8 cellular contexts compared by ENCODE assay signal in the genomic region with DNA sequence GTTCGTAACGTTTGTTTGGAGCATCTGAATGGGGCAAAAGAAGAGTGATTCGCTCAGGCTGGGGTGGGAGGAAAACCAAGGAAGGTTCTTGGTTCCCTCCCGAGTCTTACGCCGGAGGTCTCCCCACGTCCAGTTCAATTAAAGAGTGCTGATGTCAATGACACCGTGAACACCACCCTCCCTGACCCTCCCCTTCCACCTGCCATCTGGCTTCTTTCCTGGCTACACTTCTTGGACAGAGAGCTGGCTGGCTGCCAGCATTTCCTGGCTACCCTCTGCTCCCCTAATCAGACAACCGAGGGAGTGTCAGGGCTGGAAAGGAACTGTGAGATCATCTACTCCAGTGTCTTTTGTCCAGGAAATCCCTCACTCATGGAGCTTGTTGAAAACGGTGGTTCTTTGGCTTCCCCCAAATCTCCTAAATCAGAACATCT. TPM values are rescaled to one million over a fixed set of nuclear protein-coding genes. Genes with fewer than 3 reads are reported as not detected.
DNase-seq lines count a peak whose midpoint lies in the region; ATAC-seq and TF ChIP-seq lines count a peak whose summit lies in the region.

No MANE protein-coding gene starts in this region.

- H3K36me3 Mint-ChIP-seq in WTC11 = no peaks in the 10 kb centered on the region

- H3K4me3 Mint-ChIP-seq in WTC11 = peak overlapping the region; percentile 39

- POLR2A ChIA-PET in WTC11 (lab: Charles Lee) = no interaction called here

- H3K9me3 Mint-ChIP-seq in WTC11 = no peaks in the 10 kb centered on the region

- H3K27ac Mint-ChIP-seq in WTC11 = no peak overlapping the region

- peak; percentile 26 for DNase-seq in NCI-H2196 (lab: John Stamatoyannopoulos, UW; ENCODE audit: unreplicated experiment)
- no peak for DNase-seq in NCI-H2196 treated with DMSO at 0.1 percent for 48 hours (lab: John Stamatoyannopoulos, UW; ENCODE audit: unreplicated experiment)
- DNase-seq in WTC11 (ENCODE audit: low spot score) = no peak
- DNase-seq in left colon = peak; percentile 85 to 87
- no peak for DNase-seq in SKM-1 (lab: John Stamatoyannopoulos, UW; ENCODE audit: unreplicated experiment)
- no peak for DNase-seq in GDM1 (lab: John Stamatoyannopoulos, UW)
- DNase-seq in NK-92 (lab: John Stamatoyannopoulos, UW; ENCODE audit: unreplicated experiment) = no peak

- CTCF ChIA-PET in WTC11 (lab: Charles Lee) = interaction anchor here (0.8 to 3.7 kb wide), 24 partner anchors 10 to 902 kb away, joined by 3 to 62 read pairs (median 4); partner anchors contain the start of genes FRA10AC1 and MYOF

- 0 out of 2 replicates have a peak, but pooled peaks cover 2% of the 10 kb centered on the region for H3K4me1 Mint-ChIP-seq in WTC11

- ATAC-seq in WTC11 (peak; percentile 60), left colon (peak; percentile 91), HG02623 (IDR thresholded peaks at IDR 0.05; ENCODE audit: unreplicated experiment) (no peak)

- peaks cover 36% of the 10 kb centered on the region for H3K27me3 Mint-ChIP-seq in WTC11 (ENCODE audit: low read depth)

- intact Hi-C loops in left colon (cut with DNase I, micrococcal nuclease) = no loop called here

- no peak for TF ChIP-seq CTCF in WTC11 (IDR thresholded peaks at IDR 0.05)

TF ChIP-seq in WTC11, 78 proteins besides CTCF, POLR2A, EP300 and RAD21:
- TF ChIP-seq FOXJ3 (CRISPR knock-in tag; IDR thresholded peaks at IDR 0.05; ENCODE audit: borderline replicate concordance) (no peak), JAZF1 (CRISPR knock-in tag; IDR thresholded peaks at IDR 0.05) (no peak)

RNA-seq across cellular contexts. Expression of gene FFAR4, which starts 24.1 kb away (rescaled TPM):
- total RNA-seq in WTC11 (2021) = 0.07 to 0.15 TPM in 2 of 3 replicates, not detected in the other
- total RNA-seq in left colon = 10 to 100 TPM; 36.9 to 44.4 TPM

RNA-seq across cellular contexts. Expression of gene CEP55, which starts 46.0 kb away (rescaled TPM):
- total RNA-seq in WTC11 (2021) (15.7 to 17.3 TPM (median 15.8 TPM) in 3 replicates), left colon (1 to 10 TPM; 2.0 to 7.4 TPM)

RNA-seq across cellular contexts. Expression of gene RBP4, which starts 58.7 kb away (rescaled TPM):
- 1.8 to 2.7 TPM (median 2.2 TPM) in 3 replicates for total RNA-seq in WTC11 (2021)
- total RNA-seq in left colon = 10 to 100 TPM in 1 of 2 donors, 1 to 10 TPM in 1; 8.3 to 10.1 TPM

Comparison
In these comparisons a context has a peak if more than half of its experiments do, and no peak if none do; other contexts are left out.
1. DNase-seq: peak in NCI-H2196 (single experiment) and left colon (2 of 2); none in NCI-H2196 treated with DMSO at 0.1 percent for 48 hours (single experiment), WTC11 (single experiment), SKM-1 (single experiment), GDM1 (single experiment) and NK-92 (single experiment).
2. RNA of gene FFAR4, which starts 24.1 kb away (total RNA-seq): 36.9 to 44.4 TPM in left colon; 0.07 to 0.15 TPM in WTC11; every median in the first group is over 10 times any median in the second.